ENCODE assay signal across 13 cellular contexts in the genomic region with DNA sequence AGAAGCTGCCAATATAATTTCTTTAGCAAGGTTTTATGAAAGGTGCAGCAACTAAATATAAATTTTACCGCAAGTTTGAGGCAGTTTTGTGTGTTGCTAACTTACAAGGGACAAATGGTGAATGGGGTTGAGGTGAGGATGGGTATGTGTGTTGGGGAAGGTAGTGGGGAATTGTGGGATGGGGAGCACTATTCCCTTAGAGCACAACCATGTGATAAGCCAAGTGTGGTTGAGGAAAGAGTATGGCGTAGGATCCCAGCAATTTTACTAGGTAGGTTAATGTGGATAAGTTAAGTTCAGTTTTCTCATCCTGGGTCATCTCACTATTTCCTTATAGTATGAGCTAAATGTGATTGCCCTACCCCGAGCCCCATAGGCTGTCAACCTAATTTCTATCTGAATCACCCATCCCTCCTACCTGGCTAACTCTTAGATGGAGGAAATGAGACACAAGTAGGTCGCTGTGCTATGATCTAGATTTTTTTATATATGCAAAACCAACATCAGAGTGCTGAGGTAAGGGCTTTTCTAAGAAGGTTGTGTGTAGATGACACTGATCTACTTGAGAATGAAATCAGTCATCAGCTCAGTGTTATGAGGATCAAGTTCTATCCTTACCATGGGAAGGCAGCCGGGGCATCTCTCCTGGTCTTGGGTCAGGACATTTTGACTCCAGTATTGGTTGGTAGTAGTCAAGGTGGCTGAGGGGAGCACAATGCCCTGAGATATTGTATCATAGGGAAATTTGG. TPM values are rescaled to one million over a fixed set of nuclear protein-coding genes. Genes with fewer than 3 reads are reported as not detected.
DNase-seq lines count a peak whose midpoint lies in the region; ATAC-seq and TF ChIP-seq lines count a peak whose summit lies in the region.
"Had no signal": no experiment of that assay in that cellular context is flagged by ENCODE, and none has a peak within 500 bp of the region (broad histone marks: within the 10 kb centered on the region; RNA-seq: fewer than 3 reads in every experiment).

No MANE protein-coding gene starts in this region.

- H3K4me1 Mint-ChIP-seq in T-cell, result peaks cover 87 to 92% (median 90%) of the 10 kb centered on the region in 3 donors

- POLR2A ChIA-PET in T-cell (lab: Charles Lee), result interaction anchor here (0.6 to 1.0 kb wide), 5 partner anchors 9 to 289 kb away, joined by 3 to 4 read pairs (median 3); no protein-coding TSS in a partner anchor

- peak; percentile 44 for DNase-seq in stimulated activated naive CD4-positive, alpha-beta T cell treated with Interleukin-2 at 50 U/mL for 16 hours (lab: John Stamatoyannopoulos, UW)
- DNase-seq in stimulated activated naive CD4-positive, alpha-beta T cell (lab: John Stamatoyannopoulos, UW), result no peak
- DNase-seq in T-cell (no peak), glomerular visceral epithelial cell (ENCODE audit: extremely low spot score) (no peak), NOMO-1 treated with dmso at 0.1 percent for 144 hours (lab: John Stamatoyannopoulos, UW; ENCODE audit: unreplicated experiment) (no peak)
- peak; percentile 65 for DNase-seq in central memory CD4-positive, alpha-beta T cell
- DNase-seq in effector CD4-positive, alpha-beta T cell, result no peak
- DNase-seq: AML-193, mesenchymal stem cell, NCI-H1436 treated with DMSO at 0.1 percent for 48 hours, NCI-H510A, pancreas had no signal

- H3K27me3 Mint-ChIP-seq in T-cell, result no peaks in the 10 kb centered on the region

- peak overlapping the region; percentile 96 to 98 for H3K27ac Mint-ChIP-seq in T-cell

- H3K36me3 Mint-ChIP-seq in T-cell, result peaks cover 69% of the 10 kb centered on the region

- peak overlapping the region; percentile 16 to 67 (median 55) for H3K4me3 Mint-ChIP-seq in T-cell

- CTCF ChIA-PET in T-cell (lab: Charles Lee), result interaction anchor here (0.7 to 2.5 kb wide), 5 partner anchors 10 to 246 kb away, joined by 3 to 9 read pairs (median 3); no protein-coding TSS in a partner anchor

- ATAC-seq in T-cell (replicated peaks in 1 of 4) (peak; percentile 60 to 76 (median 72)), SK-N-SH treated with all-trans-retinoic acid at 6 μM for 48 hours (no peak)
- ATAC-seq: pancreas had no signal

- H3K9me3 Mint-ChIP-seq in T-cell, result peaks cover 0 to 3% (median 3%) of the 10 kb centered on the region in 3 donors

TF ChIP-seq in SK-N-SH treated with all-trans-retinoic acid at 6 μM for 48 hours, 23 proteins besides CTCF, POLR2A, EP300 and RAD21:
- no peak for TF ChIP-seq ISL1 (CRISPR knock-in tag; IDR thresholded peaks at IDR 0.05)
- TF ChIP-seq, protein P1, sequence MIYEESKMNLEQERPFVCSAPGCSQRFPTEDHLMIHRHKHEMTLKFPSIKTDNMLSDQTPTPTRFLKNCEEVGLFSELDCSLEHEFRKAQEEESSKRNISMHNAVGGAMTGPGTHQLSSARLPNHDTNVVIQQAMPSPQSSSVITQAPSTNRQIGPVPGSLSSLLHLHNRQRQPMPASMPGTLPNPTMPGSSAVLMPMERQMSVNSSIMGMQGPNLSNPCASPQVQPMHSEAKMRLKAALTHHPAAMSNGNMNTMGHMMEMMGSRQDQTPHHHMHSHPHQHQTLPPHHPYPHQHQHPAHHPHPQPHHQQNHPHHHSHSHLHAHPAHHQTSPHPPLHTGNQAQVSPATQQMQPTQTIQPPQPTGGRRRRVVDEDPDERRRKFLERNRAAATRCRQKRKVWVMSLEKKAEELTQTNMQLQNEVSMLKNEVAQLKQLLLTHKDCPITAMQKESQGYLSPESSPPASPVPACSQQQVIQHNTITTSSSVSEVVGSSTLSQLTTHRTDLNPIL (CRISPR knock-in tag; IDR thresholded peaks at IDR 0.05; ENCODE audit: low read depth), result no peak
- TF ChIP-seq PPARA (CRISPR knock-in tag; IDR thresholded peaks at IDR 0.05; ENCODE audit: borderline replicate concordance), result no peak
- TF ChIP-seq, protein P2, sequence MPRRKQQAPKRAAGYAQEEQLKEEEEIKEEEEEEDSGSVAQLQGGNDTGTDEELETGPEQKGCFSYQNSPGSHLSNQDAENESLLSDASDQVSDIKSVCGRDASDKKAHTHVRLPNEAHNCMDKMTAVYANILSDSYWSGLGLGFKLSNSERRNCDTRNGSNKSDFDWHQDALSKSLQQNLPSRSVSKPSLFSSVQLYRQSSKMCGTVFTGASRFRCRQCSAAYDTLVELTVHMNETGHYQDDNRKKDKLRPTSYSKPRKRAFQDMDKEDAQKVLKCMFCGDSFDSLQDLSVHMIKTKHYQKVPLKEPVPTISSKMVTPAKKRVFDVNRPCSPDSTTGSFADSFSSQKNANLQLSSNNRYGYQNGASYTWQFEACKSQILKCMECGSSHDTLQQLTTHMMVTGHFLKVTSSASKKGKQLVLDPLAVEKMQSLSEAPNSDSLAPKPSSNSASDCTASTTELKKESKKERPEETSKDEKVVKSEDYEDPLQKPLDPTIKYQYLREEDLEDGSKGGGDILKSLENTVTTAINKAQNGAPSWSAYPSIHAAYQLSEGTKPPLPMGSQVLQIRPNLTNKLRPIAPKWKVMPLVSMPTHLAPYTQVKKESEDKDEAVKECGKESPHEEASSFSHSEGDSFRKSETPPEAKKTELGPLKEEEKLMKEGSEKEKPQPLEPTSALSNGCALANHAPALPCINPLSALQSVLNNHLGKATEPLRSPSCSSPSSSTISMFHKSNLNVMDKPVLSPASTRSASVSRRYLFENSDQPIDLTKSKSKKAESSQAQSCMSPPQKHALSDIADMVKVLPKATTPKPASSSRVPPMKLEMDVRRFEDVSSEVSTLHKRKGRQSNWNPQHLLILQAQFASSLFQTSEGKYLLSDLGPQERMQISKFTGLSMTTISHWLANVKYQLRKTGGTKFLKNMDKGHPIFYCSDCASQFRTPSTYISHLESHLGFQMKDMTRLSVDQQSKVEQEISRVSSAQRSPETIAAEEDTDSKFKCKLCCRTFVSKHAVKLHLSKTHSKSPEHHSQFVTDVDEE (CRISPR knock-in tag; IDR thresholded peaks at IDR 0.05), result no peak
- no peak for TF ChIP-seq ZNF70 (CRISPR knock-in tag; IDR thresholded peaks at IDR 0.05)
- no peak for TF ChIP-seq CSDC2 (CRISPR knock-in tag; IDR thresholded peaks at IDR 0.05)
- TF ChIP-seq ZNF8 (CRISPR knock-in tag; IDR thresholded peaks at IDR 0.05), result no peak
- TF ChIP-seq ZC3H10 (CRISPR knock-in tag; IDR thresholded peaks at IDR 0.05), result no peak
- TF ChIP-seq, protein P3, sequence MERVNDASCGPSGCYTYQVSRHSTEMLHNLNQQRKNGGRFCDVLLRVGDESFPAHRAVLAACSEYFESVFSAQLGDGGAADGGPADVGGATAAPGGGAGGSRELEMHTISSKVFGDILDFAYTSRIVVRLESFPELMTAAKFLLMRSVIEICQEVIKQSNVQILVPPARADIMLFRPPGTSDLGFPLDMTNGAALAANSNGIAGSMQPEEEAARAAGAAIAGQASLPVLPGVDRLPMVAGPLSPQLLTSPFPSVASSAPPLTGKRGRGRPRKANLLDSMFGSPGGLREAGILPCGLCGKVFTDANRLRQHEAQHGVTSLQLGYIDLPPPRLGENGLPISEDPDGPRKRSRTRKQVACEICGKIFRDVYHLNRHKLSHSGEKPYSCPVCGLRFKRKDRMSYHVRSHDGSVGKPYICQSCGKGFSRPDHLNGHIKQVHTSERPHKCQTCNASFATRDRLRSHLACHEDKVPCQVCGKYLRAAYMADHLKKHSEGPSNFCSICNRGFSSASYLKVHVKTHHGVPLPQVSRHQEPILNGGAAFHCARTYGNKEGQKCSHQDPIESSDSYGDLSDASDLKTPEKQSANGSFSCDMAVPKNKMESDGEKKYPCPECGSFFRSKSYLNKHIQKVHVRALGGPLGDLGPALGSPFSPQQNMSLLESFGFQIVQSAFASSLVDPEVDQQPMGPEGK (CRISPR knock-in tag; IDR thresholded peaks at IDR 0.05; ENCODE audit: borderline replicate concordance), result no peak
- no peak for TF ChIP-seq SNAI2 (CRISPR knock-in tag; IDR thresholded peaks at IDR 0.05)
- TF ChIP-seq TCF4 (CRISPR knock-in tag; IDR thresholded peaks at IDR 0.05; ENCODE audit: borderline replicate concordance), result no peak
- TF ChIP-seq, protein P4, sequence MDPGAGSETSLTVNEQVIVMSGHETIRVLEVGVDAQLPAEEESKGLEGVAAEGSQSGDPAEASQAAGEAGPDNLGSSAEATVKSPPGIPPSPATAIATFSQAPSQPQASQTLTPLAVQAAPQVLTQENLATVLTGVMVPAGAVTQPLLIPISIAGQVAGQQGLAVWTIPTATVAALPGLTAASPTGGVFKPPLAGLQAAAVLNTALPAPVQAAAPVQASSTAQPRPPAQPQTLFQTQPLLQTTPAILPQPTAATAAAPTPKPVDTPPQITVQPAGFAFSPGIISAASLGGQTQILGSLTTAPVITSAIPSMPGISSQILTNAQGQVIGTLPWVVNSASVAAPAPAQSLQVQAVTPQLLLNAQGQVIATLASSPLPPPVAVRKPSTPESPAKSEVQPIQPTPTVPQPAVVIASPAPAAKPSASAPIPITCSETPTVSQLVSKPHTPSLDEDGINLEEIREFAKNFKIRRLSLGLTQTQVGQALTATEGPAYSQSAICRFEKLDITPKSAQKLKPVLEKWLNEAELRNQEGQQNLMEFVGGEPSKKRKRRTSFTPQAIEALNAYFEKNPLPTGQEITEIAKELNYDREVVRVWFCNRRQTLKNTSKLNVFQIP (CRISPR knock-in tag; IDR thresholded peaks at IDR 0.05; ENCODE audit: borderline replicate concordance, low read depth), result no peak
- no peak for TF ChIP-seq ZNF565 (CRISPR knock-in tag; conservative IDR thresholded peaks at IDR 0.05; ENCODE audit: low read depth)
- no peak for TF ChIP-seq ZFP3 (CRISPR knock-in tag; IDR thresholded peaks at IDR 0.05)

RNA-seq across cellular contexts. Expression of a gene that starts 23.8 kb away (rescaled TPM):
- total RNA-seq in T-cell, result 10 to 100 TPM; 19.4 to 38.7 (median 30.7) TPM

RNA-seq across cellular contexts. Expression of a gene that starts 43.8 kb away (rescaled TPM):
- 10 to 100 TPM; 47.5 to 97.4 (median 51.8) TPM for total RNA-seq in T-cell

Comparison
In these comparisons a context has a peak if more than half of its experiments do, and no peak if none do; other contexts are left out.
1. DNase-seq: peak in stimulated activated naive CD4-positive, alpha-beta T cell treated with Interleukin-2 at 50 U/mL for 16 hours (single experiment) and central memory CD4-positive, alpha-beta T cell (single experiment); none in stimulated activated naive CD4-positive, alpha-beta T cell (0 of 6), T-cell (0 of 34), effector CD4-positive, alpha-beta T cell (single experiment), glomerular visceral epithelial cell (single experiment) and NOMO-1 treated with dmso at 0.1 percent for 144 hours (single experiment).